1 cellular context compared by ENCODE assay signal in genomic region chr11:2304156-2305139, GRCh38.
TF ChIP-seq lines count a peak whose summit lies in the region.

No MANE protein-coding gene starts in this region.

TF ChIP-seq in SK-N-SH, 30 proteins besides CTCF, POLR2A, EP300 and RAD21 (continued from another document):
- TF ChIP-seq REST (IDR thresholded peaks at IDR 0.05; ENCODE audit: low read depth, low read length) (no peak), IRF3 (IDR thresholded peaks at IDR 0.05; ENCODE audit: low read depth, low read length) (no peak), USF2 (IDR thresholded peaks at IDR 0.05; ENCODE audit: borderline replicate concordance, low read depth, low read length) (no peak), ELF1 (IDR thresholded peaks at IDR 0.05) (no peak), RFX5 (IDR thresholded peaks at IDR 0.05; ENCODE audit: low read length) (no peak), PBX3 (IDR thresholded peaks at IDR 0.05) (no peak), TAF1 (IDR thresholded peaks at IDR 0.05; ENCODE audit: borderline replicate concordance, low read depth, low read length) (no peak), RCOR1 (IDR thresholded peaks at IDR 0.05; ENCODE audit: low read length) (no peak), YY1 (IDR thresholded peaks at IDR 0.05; ENCODE audit: low read depth) (no peak), FOXM1 (IDR thresholded peaks at IDR 0.05; ENCODE audit: low read depth) (no peak), SMC3 (IDR thresholded peaks at IDR 0.05; ENCODE audit: low read depth, low read length) (no peak)
